ENCODE assay signal across 25 cellular contexts in genomic region chr15:93985173-93985572, GRCh38.
"Had no signal": no experiment of that assay in that cellular context is flagged by ENCODE, and none has a peak within 500 bp of the region (broad histone marks: within the 10 kb centered on the region; RNA-seq: fewer than 3 reads in every experiment).

No MANE protein-coding gene starts in this region.

- ATAC-seq: activated CD8-positive, alpha-beta memory T cell treated with anti-CD3 and anti-CD28 coated beads, Interleukin-2, amount 10 ng/mL, durations not matched to agents 7 days and 5 days; Panc1 had no signal

- DNase-seq: activated CD4-positive, alpha-beta T cell treated with anti-CD3 and anti-CD28 coated beads for 4 hours; activated CD4-positive, alpha-beta T cell treated with anti-CD3 and anti-CD28 coated beads, Interleukin-2, amount 50 U/mL, for 4 hours; activated CD8-positive, alpha-beta memory T cell treated with anti-CD3 and anti-CD28 coated beads, Interleukin-2, amount 10 ng/mL, durations not matched to agents 7 days and 5 days; activated effector memory CD4-positive, alpha-beta T cell treated with Interleukin-2 at 50 U/mL for 16 hours; activated naive CD4-positive, alpha-beta T cell; activated T-cell treated with anti-CD3 and anti-CD28 coated beads, Interleukin-2, amount 50 U/mL, for 24 hours; aorta; caudate nucleus; NCI-H1092; NCI-H2081 treated with DMSO at 0.1 percent for 48 hours; NCI-H510A treated with DMSO at 0.1 percent for 48 hours; NCI-H69; NK-92 treated with Interleukin-12 subunit alpha and Interleukin-12 subunit beta, amount 100 ng/mL, for 24 hours; OCI-M1; Right ventricle myocardium superior; SK-N-SH; T-helper 1 cell; WERI-Rb-1 had no signal

- H3K4me3 Mint-ChIP-seq: activated CD8-positive, alpha-beta memory T cell treated with anti-CD3 and anti-CD28 coated beads, Interleukin-2, amount 10 ng/mL, durations not matched to agents 7 days and 5 days; activated naive CD4-positive, alpha-beta T cell treated with anti-CD3 and anti-CD28 coated beads, Interleukin-2, amount 50 U/mL, for 24 hours; activated T-cell treated with anti-CD3 and anti-CD28 coated beads, Interleukin-2, amount 50 U/mL, for 24 hours; activated T-helper 1 cell treated with anti-CD3 and anti-CD28 coated beads, Interleukin-12 subunit alpha, Interleukin-12 subunit beta, Interleukin-2, Interleukin-4 antibody, amounts not matched to agents 30 ng/mL and 10 ng/mL and 1 ng/mL, durations not matched to agents 14 hours and 24 hours and 36 hours had no signal

- H3K9me3 ChIP-seq: breast epithelium, SJCRH30, SK-N-SH had no signal

- H3K36me3 ChIP-seq: breast epithelium, SJCRH30, WERI-Rb-1 had no signal

- H3K4me3 ChIP-seq: breast epithelium, SJCRH30 had no signal

- H3K27me3 ChIP-seq: breast epithelium, SJCRH30 had no signal

- H3K9me3 Mint-ChIP-seq: activated naive CD4-positive, alpha-beta T cell treated with anti-CD3 and anti-CD28 coated beads, Interleukin-2, amount 50 U/mL, for 24 hours; activated T-cell treated with anti-CD3 and anti-CD28 coated beads, Interleukin-2, amount 50 U/mL, for 24 hours; activated T-helper 1 cell treated with anti-CD3 and anti-CD28 coated beads, Interleukin-12 subunit alpha, Interleukin-12 subunit beta, Interleukin-2, Interleukin-4 antibody, amounts not matched to agents 30 ng/mL and 10 ng/mL and 1 ng/mL, durations not matched to agents 14 hours and 24 hours and 36 hours had no signal

- H3K27ac Mint-ChIP-seq: activated CD8-positive, alpha-beta memory T cell treated with anti-CD3 and anti-CD28 coated beads, Interleukin-2, amount 10 ng/mL, durations not matched to agents 7 days and 5 days; activated naive CD4-positive, alpha-beta T cell treated with anti-CD3 and anti-CD28 coated beads, Interleukin-2, amount 50 U/mL, for 24 hours; activated T-helper 1 cell treated with anti-CD3 and anti-CD28 coated beads, Interleukin-12 subunit alpha, Interleukin-12 subunit beta, Interleukin-2, Interleukin-4 antibody, amounts not matched to agents 30 ng/mL and 10 ng/mL and 1 ng/mL, durations not matched to agents 14 hours and 24 hours and 36 hours had no signal

- H3K4me2 ChIP-seq: KMS-11, SK-N-SH had no signal

- H3K4me1 ChIP-seq: breast epithelium had no signal

- H3K27ac ChIP-seq: KMS-11, RWPE1, SJCRH30, WERI-Rb-1 had no signal

- H3K27me3 Mint-ChIP-seq: activated naive CD4-positive, alpha-beta T cell treated with anti-CD3 and anti-CD28 coated beads, Interleukin-2, amount 50 U/mL, for 24 hours; activated T-cell treated with anti-CD3 and anti-CD28 coated beads, Interleukin-2, amount 50 U/mL, for 24 hours had no signal

- H3K36me3 Mint-ChIP-seq: activated CD8-positive, alpha-beta memory T cell treated with anti-CD3 and anti-CD28 coated beads, Interleukin-2, amount 10 ng/mL, durations not matched to agents 7 days and 5 days; activated naive CD4-positive, alpha-beta T cell treated with anti-CD3 and anti-CD28 coated beads, Interleukin-2, amount 50 U/mL, for 24 hours had no signal

- H3K9ac ChIP-seq: KMS-11, SK-N-SH had no signal
